In the genomic region with DNA sequence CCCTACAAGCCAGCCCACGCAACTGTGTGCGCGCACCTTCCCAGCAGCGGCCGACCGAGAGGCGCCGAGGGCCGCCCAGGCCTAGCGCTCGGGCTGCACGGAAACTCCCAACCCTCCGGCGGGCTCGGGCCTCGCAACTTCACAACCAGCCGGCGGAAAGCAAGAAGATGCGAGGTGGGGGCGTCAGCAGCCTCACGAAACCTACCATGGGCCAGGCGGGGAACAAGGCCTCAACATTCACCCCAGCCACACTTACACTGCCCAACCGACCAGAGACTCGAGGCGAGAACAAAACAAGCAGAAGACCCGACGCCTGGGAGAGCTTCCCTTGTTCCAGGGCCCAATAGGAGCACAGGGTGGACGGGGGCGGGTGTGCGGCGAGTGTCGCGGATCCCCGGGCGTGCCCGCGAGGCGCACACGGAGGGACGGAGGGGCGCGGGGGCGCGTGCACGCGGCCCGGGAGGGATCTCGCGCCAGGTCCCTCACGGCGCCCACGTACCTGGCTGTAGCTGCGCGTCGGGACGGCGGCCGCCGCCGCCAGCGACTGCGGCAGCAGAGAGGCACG, we compare ENCODE assay signal across 1 cellular context.
TF ChIP-seq lines count a peak whose summit lies in the region.

No MANE protein-coding gene starts in this region.

TF ChIP-seq in K562, 482 proteins besides CTCF, POLR2A, EP300 and RAD21 (continued from another document and continues in another):
- TF ChIP-seq, protein P1, sequence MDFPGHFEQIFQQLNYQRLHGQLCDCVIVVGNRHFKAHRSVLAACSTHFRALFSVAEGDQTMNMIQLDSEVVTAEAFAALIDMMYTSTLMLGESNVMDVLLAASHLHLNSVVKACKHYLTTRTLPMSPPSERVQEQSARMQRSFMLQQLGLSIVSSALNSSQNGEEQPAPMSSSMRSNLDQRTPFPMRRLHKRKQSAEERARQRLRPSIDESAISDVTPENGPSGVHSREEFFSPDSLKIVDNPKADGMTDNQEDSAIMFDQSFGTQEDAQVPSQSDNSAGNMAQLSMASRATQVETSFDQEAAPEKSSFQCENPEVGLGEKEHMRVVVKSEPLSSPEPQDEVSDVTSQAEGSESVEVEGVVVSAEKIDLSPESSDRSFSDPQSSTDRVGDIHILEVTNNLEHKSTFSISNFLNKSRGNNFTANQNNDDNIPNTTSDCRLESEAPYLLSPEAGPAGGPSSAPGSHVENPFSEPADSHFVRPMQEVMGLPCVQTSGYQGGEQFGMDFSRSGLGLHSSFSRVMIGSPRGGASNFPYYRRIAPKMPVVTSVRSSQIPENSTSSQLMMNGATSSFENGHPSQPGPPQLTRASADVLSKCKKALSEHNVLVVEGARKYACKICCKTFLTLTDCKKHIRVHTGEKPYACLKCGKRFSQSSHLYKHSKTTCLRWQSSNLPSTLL (IDR thresholded peaks at IDR 0.05), result no peak
- TF ChIP-seq, protein P2, sequence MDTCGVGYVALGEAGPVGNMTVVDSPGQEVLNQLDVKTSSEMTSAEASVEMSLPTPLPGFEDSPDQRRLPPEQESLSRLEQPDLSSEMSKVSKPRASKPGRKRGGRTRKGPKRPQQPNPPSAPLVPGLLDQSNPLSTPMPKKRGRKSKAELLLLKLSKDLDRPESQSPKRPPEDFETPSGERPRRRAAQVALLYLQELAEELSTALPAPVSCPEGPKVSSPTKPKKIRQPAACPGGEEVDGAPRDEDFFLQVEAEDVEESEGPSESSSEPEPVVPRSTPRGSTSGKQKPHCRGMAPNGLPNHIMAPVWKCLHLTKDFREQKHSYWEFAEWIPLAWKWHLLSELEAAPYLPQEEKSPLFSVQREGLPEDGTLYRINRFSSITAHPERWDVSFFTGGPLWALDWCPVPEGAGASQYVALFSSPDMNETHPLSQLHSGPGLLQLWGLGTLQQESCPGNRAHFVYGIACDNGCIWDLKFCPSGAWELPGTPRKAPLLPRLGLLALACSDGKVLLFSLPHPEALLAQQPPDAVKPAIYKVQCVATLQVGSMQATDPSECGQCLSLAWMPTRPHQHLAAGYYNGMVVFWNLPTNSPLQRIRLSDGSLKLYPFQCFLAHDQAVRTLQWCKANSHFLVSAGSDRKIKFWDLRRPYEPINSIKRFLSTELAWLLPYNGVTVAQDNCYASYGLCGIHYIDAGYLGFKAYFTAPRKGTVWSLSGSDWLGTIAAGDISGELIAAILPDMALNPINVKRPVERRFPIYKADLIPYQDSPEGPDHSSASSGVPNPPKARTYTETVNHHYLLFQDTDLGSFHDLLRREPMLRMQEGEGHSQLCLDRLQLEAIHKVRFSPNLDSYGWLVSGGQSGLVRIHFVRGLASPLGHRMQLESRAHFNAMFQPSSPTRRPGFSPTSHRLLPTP (IDR thresholded peaks at IDR 0.05; ENCODE audit: borderline replicate concordance, extremely low read depth, insufficient read length), result no peak
- no peak for TF ChIP-seq POLR3G (IDR thresholded peaks at IDR 0.05; ENCODE audit: extremely low read depth, insufficient read length, insufficient replicate concordance)
- TF ChIP-seq ZNF280A (IDR thresholded peaks at IDR 0.05; ENCODE audit: low read depth, partially characterized antibody), result no peak
- TF ChIP-seq ARNT (IDR thresholded peaks at IDR 0.05), result no peak
- no peak for TF ChIP-seq EZH2 (IDR thresholded peaks at IDR 0.05; ENCODE audit: borderline replicate concordance, low read depth, low read length)
- TF ChIP-seq, protein P3, sequence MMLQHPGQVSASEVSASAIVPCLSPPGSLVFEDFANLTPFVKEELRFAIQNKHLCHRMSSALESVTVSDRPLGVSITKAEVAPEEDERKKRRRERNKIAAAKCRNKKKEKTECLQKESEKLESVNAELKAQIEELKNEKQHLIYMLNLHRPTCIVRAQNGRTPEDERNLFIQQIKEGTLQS (IDR thresholded peaks at IDR 0.05), result no peak
- TF ChIP-seq, protein P3 (CRISPR knock-in tag; conservative IDR thresholded peaks at IDR 0.05), result no peak
- TF ChIP-seq MCM5 (IDR thresholded peaks at IDR 0.05; ENCODE audit: low read depth), result no peak
- no peak for TF ChIP-seq ESRRA (IDR thresholded peaks at IDR 0.05; ENCODE audit: borderline replicate concordance, low read depth)
- TF ChIP-seq NFE2L1 (tag; IDR thresholded peaks at IDR 0.05; ENCODE audit: borderline replicate concordance, low read depth), result no peak
- TF ChIP-seq JUN (IDR thresholded peaks at IDR 0.05; ENCODE audit: borderline replicate concordance, low read depth, low read length), result no peak
- TF ChIP-seq JUN (CRISPR knock-in tag; IDR thresholded peaks at IDR 0.05; ENCODE audit: borderline replicate concordance), result 0 out of 2 replicates have a peak, but pooled peaks have one; percentile 79
- TF ChIP-seq ZSCAN29 (IDR thresholded peaks at IDR 0.05), result no peak
- TF ChIP-seq ZNF133 (CRISPR knock-in tag; IDR thresholded peaks at IDR 0.05), result no peak
- TF ChIP-seq ZBTB7A (IDR thresholded peaks at IDR 0.05; ENCODE audit: borderline replicate concordance, control insufficient read depth, low read depth, low read length), result peak; percentile 78; the same call in 1 of the 2 replicates
- TF ChIP-seq ZKSCAN3 (CRISPR knock-in tag; IDR thresholded peaks at IDR 0.05), result no peak
- TF ChIP-seq HNRNPH1 (optimal IDR thresholded peaks at IDR 0.05; ENCODE audit: low read depth, low read length), result no peak
- TF ChIP-seq, protein P4, sequence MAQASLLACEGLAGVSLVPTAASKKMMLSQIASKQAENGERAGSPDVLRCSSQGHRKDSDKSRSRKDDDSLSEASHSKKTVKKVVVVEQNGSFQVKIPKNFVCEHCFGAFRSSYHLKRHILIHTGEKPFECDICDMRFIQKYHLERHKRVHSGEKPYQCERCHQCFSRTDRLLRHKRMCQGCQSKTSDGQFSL (CRISPR knock-in tag; IDR thresholded peaks at IDR 0.05), result no peak
- TF ChIP-seq, protein P4 (tag; IDR thresholded peaks at IDR 0.05), result no peak
- TF ChIP-seq, protein P5, sequence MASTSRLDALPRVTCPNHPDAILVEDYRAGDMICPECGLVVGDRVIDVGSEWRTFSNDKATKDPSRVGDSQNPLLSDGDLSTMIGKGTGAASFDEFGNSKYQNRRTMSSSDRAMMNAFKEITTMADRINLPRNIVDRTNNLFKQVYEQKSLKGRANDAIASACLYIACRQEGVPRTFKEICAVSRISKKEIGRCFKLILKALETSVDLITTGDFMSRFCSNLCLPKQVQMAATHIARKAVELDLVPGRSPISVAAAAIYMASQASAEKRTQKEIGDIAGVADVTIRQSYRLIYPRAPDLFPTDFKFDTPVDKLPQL (IDR thresholded peaks at IDR 0.05; ENCODE audit: extremely low read depth, insufficient read length), result no peak
- no peak for TF ChIP-seq CHAMP1 (IDR thresholded peaks at IDR 0.05)
- TF ChIP-seq ZFPM2 (CRISPR knock-in tag; IDR thresholded peaks at IDR 0.05), result no peak
- no peak for TF ChIP-seq NCOA1 (IDR thresholded peaks at IDR 0.05; ENCODE audit: low read depth)
- TF ChIP-seq, protein P6, sequence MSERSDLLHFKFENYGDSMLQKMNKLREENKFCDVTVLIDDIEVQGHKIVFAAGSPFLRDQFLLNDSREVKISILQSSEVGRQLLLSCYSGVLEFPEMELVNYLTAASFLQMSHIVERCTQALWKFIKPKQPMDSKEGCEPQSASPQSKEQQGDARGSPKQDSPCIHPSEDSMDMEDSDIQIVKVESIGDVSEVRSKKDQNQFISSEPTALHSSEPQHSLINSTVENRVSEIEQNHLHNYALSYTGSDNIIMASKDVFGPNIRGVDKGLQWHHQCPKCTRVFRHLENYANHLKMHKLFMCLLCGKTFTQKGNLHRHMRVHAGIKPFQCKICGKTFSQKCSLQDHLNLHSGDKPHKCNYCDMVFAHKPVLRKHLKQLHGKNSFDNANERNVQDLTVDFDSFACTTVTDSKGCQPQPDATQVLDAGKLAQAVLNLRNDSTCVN (CRISPR knock-in tag; IDR thresholded peaks at IDR 0.05), result no peak
- TF ChIP-seq CSDE1 (IDR thresholded peaks at IDR 0.05), result no peak
- TF ChIP-seq DDX20 (tag; IDR thresholded peaks at IDR 0.05; ENCODE audit: low read depth), result no peak
- TF ChIP-seq, protein P7, sequence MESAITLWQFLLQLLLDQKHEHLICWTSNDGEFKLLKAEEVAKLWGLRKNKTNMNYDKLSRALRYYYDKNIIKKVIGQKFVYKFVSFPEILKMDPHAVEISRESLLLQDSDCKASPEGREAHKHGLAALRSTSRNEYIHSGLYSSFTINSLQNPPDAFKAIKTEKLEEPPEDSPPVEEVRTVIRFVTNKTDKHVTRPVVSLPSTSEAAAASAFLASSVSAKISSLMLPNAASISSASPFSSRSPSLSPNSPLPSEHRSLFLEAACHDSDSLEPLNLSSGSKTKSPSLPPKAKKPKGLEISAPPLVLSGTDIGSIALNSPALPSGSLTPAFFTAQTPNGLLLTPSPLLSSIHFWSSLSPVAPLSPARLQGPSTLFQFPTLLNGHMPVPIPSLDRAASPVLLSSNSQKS (CRISPR knock-in tag; IDR thresholded peaks at IDR 0.05), result no peak
- TF ChIP-seq TCF7 (IDR thresholded peaks at IDR 0.05; ENCODE audit: borderline replicate concordance), result no peak
- TF ChIP-seq PHB (CRISPR knock-in tag; IDR thresholded peaks at IDR 0.05), result no peak
- no peak for TF ChIP-seq ZNF830 (CRISPR knock-in tag; IDR thresholded peaks at IDR 0.05)
- no peak for TF ChIP-seq HMG20A (CRISPR knock-in tag; conservative IDR thresholded peaks at IDR 0.05)
- no peak for TF ChIP-seq PATZ1 (CRISPR knock-in tag; IDR thresholded peaks at IDR 0.05; ENCODE audit: borderline replicate concordance)
- no peak for TF ChIP-seq THRAP3 (IDR thresholded peaks at IDR 0.05; ENCODE audit: borderline replicate concordance)
- peak; percentile 22 for TF ChIP-seq PCBP1 (IDR thresholded peaks at IDR 0.05; ENCODE audit: low read depth, low read length, poor library complexity, severe bottlenecking)
- TF ChIP-seq DIDO1 (tag; IDR thresholded peaks at IDR 0.05; ENCODE audit: low read depth), result no peak
- TF ChIP-seq SMAD2 (IDR thresholded peaks at IDR 0.05; ENCODE audit: low read depth, low read length), result no peak
- no peak for TF ChIP-seq RFX1 (IDR thresholded peaks at IDR 0.05)
- no peak for TF ChIP-seq POLR2H (tag; IDR thresholded peaks at IDR 0.05; ENCODE audit: low read depth)
- TF ChIP-seq C11orf30 (IDR thresholded peaks at IDR 0.05; ENCODE audit: low read depth), result no peak
- TF ChIP-seq ATF4 (CRISPR knock-in tag; IDR thresholded peaks at IDR 0.05), result no peak
- TF ChIP-seq, protein P8, sequence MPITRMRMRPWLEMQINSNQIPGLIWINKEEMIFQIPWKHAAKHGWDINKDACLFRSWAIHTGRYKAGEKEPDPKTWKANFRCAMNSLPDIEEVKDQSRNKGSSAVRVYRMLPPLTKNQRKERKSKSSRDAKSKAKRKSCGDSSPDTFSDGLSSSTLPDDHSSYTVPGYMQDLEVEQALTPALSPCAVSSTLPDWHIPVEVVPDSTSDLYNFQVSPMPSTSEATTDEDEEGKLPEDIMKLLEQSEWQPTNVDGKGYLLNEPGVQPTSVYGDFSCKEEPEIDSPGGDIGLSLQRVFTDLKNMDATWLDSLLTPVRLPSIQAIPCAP (CRISPR knock-in tag; IDR thresholded peaks at IDR 0.05; ENCODE audit: borderline replicate concordance), result no peak
- TF ChIP-seq HMGN3 (IDR thresholded peaks at IDR 0.05; ENCODE audit: borderline replicate concordance, extremely low read depth, insufficient read length, low read depth, low read length), result peak; percentile 59
- peak; percentile 32; the same call in 1 of the 2 replicates for TF ChIP-seq CREM (IDR thresholded peaks at IDR 0.05; ENCODE audit: low read depth)
